Comparison of ENCODE assay signal across 18 cellular contexts in genomic region chr21:42696516-42697040, GRCh38. TPM values are rescaled to one million over a fixed set of nuclear protein-coding genes. Genes with fewer than 3 reads are reported as not detected.
DNase-seq lines count a peak whose midpoint lies in the region; ATAC-seq, FAIRE-seq and TF ChIP-seq lines count a peak whose summit lies in the region.
"Had no signal": no experiment of that assay in that cellular context is flagged by ENCODE, and none has a peak within 500 bp of the region (broad histone marks: within the 10 kb centered on the region; RNA-seq: fewer than 3 reads in every experiment).

No MANE protein-coding gene starts in this region.

- H3K23me2 ChIP-seq in H1 (ENCODE audit: low read depth, low read length), result no peaks in the 10 kb centered on the region; the same call in 1 of the 2 replicates

- no peak overlapping the region for H2BK120ac ChIP-seq in H1 (replicated peaks; ENCODE audit: low read depth, low read length)

- no peak overlapping the region for H3K4me2 ChIP-seq in H1 (ENCODE audit: insufficient read depth in 1 of 2, low read depth in 2 of 2, low read length in 2 of 2)

- TF ChIP-seq EP300 in H1 (IDR thresholded peaks at IDR 0.05; ENCODE audit: borderline replicate concordance in 1 of 2, low read depth in 2 of 2, low read length in 2 of 2), result no peak

- H3K27ac ChIP-seq in H1 (ENCODE audit: low read depth, low read length), result no peak overlapping the region

- 0 out of 2 replicates have a peak overlapping the region, but pooled peaks have one; percentile 35 for H2BK5ac ChIP-seq in H1 (ENCODE audit: low read depth, low read length)

- H3K23ac ChIP-seq in H1 (ENCODE audit: insufficient read length), result no peak overlapping the region

- no peaks in the 10 kb centered on the region for H3K27me3 ChIP-seq in H1 (replicated peaks in 1 of 4; ENCODE audit: control insufficient read depth in 3 of 4, extremely low read depth in 1 of 4, insufficient read depth in 3 of 4, low read length in 3 of 4)

- no peak overlapping the region for H3K56ac ChIP-seq in H1 (replicated peaks; ENCODE audit: insufficient read length, low read depth, low read length)

- no peak overlapping the region for H2BK15ac ChIP-seq in H1 (ENCODE audit: low read length)

- H2BK20ac ChIP-seq in H1 (ENCODE audit: low read length), result no peak overlapping the region

- no peak overlapping the region for H2BK12ac ChIP-seq in H1 (ENCODE audit: low read depth, low read length)

- peak; percentile 27 for DNase-seq in activated effector memory CD4-positive, alpha-beta T cell treated with anti-CD3 and anti-CD28 coated beads, Interleukin-2, amount 50 U/mL, for 16 hours
- no peak for DNase-seq in activated effector memory CD4-positive, alpha-beta T cell treated with Interleukin-2 at 50 U/mL for 16 hours
- DNase-seq in H1 (ENCODE audit: low read depth in 1 of 2, low spot score in 2 of 2), result no peak
- no peak for DNase-seq in sciatic nerve (ENCODE audit: low spot score)
- DNase-seq in islet precursor cell, result no peak
- DNase-seq in activated CD8-positive, alpha-beta memory T cell treated with anti-CD3 and anti-CD28 coated beads, Interleukin-2, amount 50 U/mL, for 4 hours, result no peak
- DNase-seq: ACHN; C1 segment of cervical spinal cord; Calu3; CD4-positive, alpha-beta T cell; DMS 273 treated with DMSO at 0.1 percent for 48 hours; EL had no signal

- intact Hi-C loops in sciatic nerve (cut with DNase I), result no loop called here

- TF ChIP-seq RAD21 in H1 (IDR thresholded peaks at IDR 0.05 in 1 of 2, conservative IDR thresholded peaks at IDR 0.05 in 1 of 2; ENCODE audit: low read depth in 2 of 2, low read length in 2 of 2), result no peak

- no peaks in the 10 kb centered on the region for H3K79me1 ChIP-seq in H1 (ENCODE audit: low read depth, low read length)

- peaks cover under 1 to 6% of the 10 kb centered on the region in 2 experiments for H4K20me1 ChIP-seq in H1 (replicated peaks in 1 of 2; ENCODE audit: control insufficient read depth in 1 of 2, insufficient read depth in 2 of 2, low read length in 2 of 2)

- no peak overlapping the region for H2AK5ac ChIP-seq in H1 (ENCODE audit: low read depth, low read length)

- CTCF ChIA-PET in H1 (lab: Charles Lee; ENCODE audit: partially characterized antibody), result interaction anchor here (0.7 kb wide), 2 partner anchors 51 to 103 kb away, joined by 3 read pairs; no protein-coding TSS in a partner anchor

- H3K9ac ChIP-seq in H1 (replicated peaks in 1 of 4; ENCODE audit: extremely low read depth in 1 of 4, low read depth in 3 of 4, low read length in 3 of 4), result no peak overlapping the region

- H3K36me3 ChIP-seq in H1 (ENCODE audit: control insufficient read depth in 2 of 4, insufficient read depth in 4 of 4, low read length in 3 of 4), result peaks cover 0 to 25% (median 6%) of the 10 kb centered on the region in 4 experiments; a peak in 6 of 8 replicates

- no peak for TF ChIP-seq CTCF in H1 (IDR thresholded peaks at IDR 0.05; ENCODE audit: control extremely low read depth in 1 of 3, insufficient read depth in 1 of 3, low read depth in 1 of 3, low read length in 3 of 3)

- H4K8ac ChIP-seq in H1 (ENCODE audit: extremely low read depth, insufficient read depth, low read length), result no peak overlapping the region

- peak; percentile 9 for ATAC-seq in sciatic nerve
- no peak for ATAC-seq in GM18520 (IDR thresholded peaks at IDR 0.05; ENCODE audit: unreplicated experiment)

- WGBS in H1 (ENCODE audit: extremely low coverage in 1 of 2, insufficient coverage in 1 of 2, insufficient read length in 1 of 2, insufficient replicate concordance in 2 of 2, low coverage in 1 of 2, low lambda C conversion rate in 2 of 2, missing lambda C conversion rate in 1 of 2), 2 experiments, result 85% methylated on average over 8 of the region's 8 CpGs; no CpG with 5 or more reads in 1 of the 2 experiments

- H3K4ac ChIP-seq in H1 (replicated peaks; ENCODE audit: insufficient read length, low read depth, low read length), result no peak overlapping the region

- POLR2A ChIA-PET in H1 (lab: Charles Lee; ENCODE audit: partially characterized antibody), result no interaction called here

- H3K18ac ChIP-seq in H1 (ENCODE audit: extremely low read depth, low read length), result no peak overlapping the region

- H2AFZ ChIP-seq in H1 (ENCODE audit: low read length), result no peak overlapping the region

- no peak overlapping the region for H4K91ac ChIP-seq in H1 (replicated peaks; ENCODE audit: insufficient read length, low read length)

- no peaks in the 10 kb centered on the region for H3K79me2 ChIP-seq in H1 (ENCODE audit: control insufficient read depth in 1 of 2, insufficient read depth in 2 of 2, low read length in 2 of 2)

- no peaks in the 10 kb centered on the region for H3K9me3 ChIP-seq in H1 (ENCODE audit: insufficient read depth in 2 of 2, low read depth in 1 of 2, low read length in 1 of 2)

- no peak overlapping the region for H4K5ac ChIP-seq in H1 (ENCODE audit: insufficient read length, low read depth, low read length)

- no peak for TF ChIP-seq POLR2A in H1 (IDR thresholded peaks at IDR 0.05; ENCODE audit: control extremely low read depth in 1 of 2, low read depth in 2 of 2, low read length in 2 of 2)

- no peak overlapping the region for H3K4me3 ChIP-seq in H1 (ENCODE audit: extremely low read depth in 1 of 4, insufficient read depth in 2 of 4, low read depth in 3 of 4, low read length in 4 of 4)

- FAIRE-seq in H1 (lab: Jason Lieb, UNC), result no peak
- FAIRE-seq: G401.6, GM12891, GM19239, H54 had no signal

- H3K14ac ChIP-seq in H1 (ENCODE audit: insufficient read length), result no peak overlapping the region

- peaks cover 0 to 2% (median 0%) of the 10 kb centered on the region in 4 experiments; a peak in 1 of 7 replicates for H3K4me1 ChIP-seq in H1 (replicated peaks in 1 of 4; ENCODE audit: control insufficient read depth in 3 of 4, insufficient read depth in 4 of 4, low read length in 3 of 4)

TF ChIP-seq in H1, 55 proteins besides CTCF, POLR2A, EP300 and RAD21:
- TF ChIP-seq, protein P1, sequence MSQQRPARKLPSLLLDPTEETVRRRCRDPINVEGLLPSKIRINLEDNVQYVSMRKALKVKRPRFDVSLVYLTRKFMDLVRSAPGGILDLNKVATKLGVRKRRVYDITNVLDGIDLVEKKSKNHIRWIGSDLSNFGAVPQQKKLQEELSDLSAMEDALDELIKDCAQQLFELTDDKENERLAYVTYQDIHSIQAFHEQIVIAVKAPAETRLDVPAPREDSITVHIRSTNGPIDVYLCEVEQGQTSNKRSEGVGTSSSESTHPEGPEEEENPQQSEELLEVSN (IDR thresholded peaks at IDR 0.05), result no peak
- TF ChIP-seq EZH2 (IDR thresholded peaks at IDR 0.05; ENCODE audit: low read depth, low read length, severe bottlenecking) (no peak), TAF1 (IDR thresholded peaks at IDR 0.05; ENCODE audit: low read depth, low read length) (no peak), RNF2 (IDR thresholded peaks at IDR 0.05; ENCODE audit: borderline replicate concordance, low read depth, low read length, missing control alignments, poor library complexity, severe bottlenecking) (no peak), FOSL1 (IDR thresholded peaks at IDR 0.05; ENCODE audit: insufficient read depth, low read depth, low read length) (no peak), GTF2F1 (IDR thresholded peaks at IDR 0.05; ENCODE audit: borderline replicate concordance, low read depth, low read length) (no peak), ZNF274 (IDR thresholded peaks at IDR 0.05; ENCODE audit: borderline replicate concordance, extremely low read depth, low read length) (no peak), ATF2 (IDR thresholded peaks at IDR 0.05; ENCODE audit: low read length) (no peak), HDAC2 (IDR thresholded peaks at IDR 0.05; ENCODE audit: borderline replicate concordance in 1 of 2, low read depth in 2 of 2, low read length in 2 of 2) (no peak), NRF1 (IDR thresholded peaks at IDR 0.05; ENCODE audit: low read depth, low read length) (no peak), CHD1 (IDR thresholded peaks at IDR 0.05; ENCODE audit: low read depth, low read length) (no peak), PHF8 (conservative IDR thresholded peaks at IDR 0.05; ENCODE audit: low read depth, low read length) (no peak), TBP (IDR thresholded peaks at IDR 0.05; ENCODE audit: low read depth, low read length) (no peak), TEAD4 (IDR thresholded peaks at IDR 0.05; ENCODE audit: low read depth, low read length) (no peak), RXRA (IDR thresholded peaks at IDR 0.05; ENCODE audit: insufficient read depth, low read depth, low read length) (no peak), CTBP2 (IDR thresholded peaks at IDR 0.05; ENCODE audit: borderline replicate concordance, insufficient read depth, insufficient read length, low read length) (no peak)

RNA-seq across cellular contexts. Expression of gene PDE9A, which starts 43.2 kb away (rescaled TPM):
- 45.7 and 45.9 TPM in 2 replicates for total RNA-seq in H1 (2021; fragmentation: NEBNext Ultra II Directional; extraction: Animal tissue kit (Norgen Biotek cat#: 25700))
- polyA plus RNA-seq in H1 (2011; rRNA removed), result 39.2 and 46.7 TPM in 2 replicates
- 39.6 TPM for polyA plus RNA-seq in H1 (2011; cell fraction: cytosol; rRNA removed)
- polyA plus RNA-seq in H1 (2011; cell fraction: nucleus; rRNA removed), result 71.9 TPM
- 36.3 to 41.3 TPM (median 40.5 TPM) in 4 replicates for polyA plus RNA-seq in H1 (2012, experiment 1 of 2)
- polyA plus RNA-seq in H1 (2012, experiment 2 of 2), result 37.8 TPM
- polyA plus RNA-seq in H1 (2013, experiment 1 of 2), result 28.8 TPM
- 30.4 TPM for polyA plus RNA-seq in H1 (2013, experiment 2 of 2)
- 22.5 and 33.8 TPM in 2 replicates for polyA minus RNA-seq in H1 (2011; rRNA and poly(A)+ RNA removed)
- polyA minus RNA-seq in H1 (2011; cell fraction: cytosol; rRNA and poly(A)+ RNA removed), result 25.3 TPM
- polyA minus RNA-seq in H1 (2011; cell fraction: nucleus; rRNA and poly(A)+ RNA removed), result 43.2 TPM
- 32.6 TPM for total RNA-seq in sciatic nerve
- total RNA-seq: A172 had no signal
